Comparison of ENCODE assay signal across 8 cellular contexts in the genomic region with DNA sequence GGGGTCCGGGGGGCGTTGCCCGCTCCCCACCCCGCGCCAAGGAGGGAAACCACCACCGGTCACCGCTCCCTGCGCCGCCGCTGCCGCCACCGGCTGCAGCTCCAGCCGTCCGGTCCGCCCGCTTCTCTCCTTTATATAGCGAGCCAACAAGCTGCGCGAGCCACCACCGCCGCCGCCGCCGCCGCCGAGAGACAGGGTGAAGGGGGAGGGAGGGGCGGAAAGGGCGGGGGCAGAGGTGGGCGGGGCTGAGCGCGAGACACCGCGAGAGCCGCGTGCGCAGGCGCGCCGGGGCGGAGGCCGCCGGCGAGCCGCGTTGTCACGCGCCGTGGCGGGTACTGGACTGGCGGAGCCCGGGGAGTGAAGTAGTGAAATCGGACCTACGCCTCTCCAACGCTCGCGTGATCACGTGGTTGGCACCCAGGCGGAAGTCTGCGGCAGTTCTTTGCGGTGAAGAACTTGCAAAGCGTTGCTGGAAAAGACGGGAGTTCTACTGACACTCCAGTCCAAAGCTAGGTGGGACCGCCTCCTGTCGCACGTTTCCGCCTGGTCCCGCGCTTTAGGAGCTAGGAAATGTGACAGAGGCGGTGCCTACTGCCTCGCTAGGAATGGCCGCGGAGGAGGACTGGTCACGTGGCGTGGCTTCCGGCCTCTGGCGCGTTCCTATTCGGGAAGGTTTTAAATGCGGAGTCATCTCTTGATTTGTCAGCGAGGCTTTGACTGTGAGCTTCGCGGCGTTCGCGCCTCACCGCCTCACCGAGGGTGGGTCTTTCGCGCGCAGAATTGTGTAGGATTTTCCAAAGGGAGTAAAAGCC. TPM values are rescaled to one million over a fixed set of nuclear protein-coding genes. Genes with fewer than 3 reads are reported as not detected.
DNase-seq lines count a peak whose midpoint lies in the region; ATAC-seq and TF ChIP-seq lines count a peak whose summit lies in the region.

A gene (minus strand): TSS at position 193 of the 812 bp plus-strand sequence. CDS start 441 bp downstream, outside the sequence.

- no peaks in the 10 kb centered on the region for H4K20me1 ChIP-seq in SK-N-SH (ENCODE audit: insufficient read depth)

- H3K4me1 ChIP-seq in SK-N-SH (ENCODE audit: control insufficient read depth in 1 of 2, insufficient read depth in 2 of 2, low read depth in 1 of 2, low read length in 1 of 2) = peaks cover 12 to 13% of the 10 kb centered on the region in 2 experiments; a peak in 3 of 4 replicates

- CTCF ChIA-PET in SK-N-SH (lab: Yijun Ruan, JAX) = interaction anchor here (0.8 to 1.0 kb wide), 3 partner anchors 10 to 244 kb away, joined by 3 to 5 read pairs (median 3); no protein-coding TSS in a partner anchor

- peak within 1 kb of the TSS; percentile 100 for H3K27ac ChIP-seq in SK-N-SH (ENCODE audit: low read depth in 2 of 2, low read length in 1 of 2)

- H3K9me2 ChIP-seq in SK-N-SH = no peaks in the 10 kb centered on the region

- peak in 1 of 2 experiments; percentile 41; a peak in 1 of 4 replicates for TF ChIP-seq EP300 in SK-N-SH (IDR thresholded peaks at IDR 0.05; ENCODE audit: borderline replicate concordance in 1 of 2, low read depth in 1 of 2, low read length in 1 of 2)

- no peak for TF ChIP-seq CTCF in SK-N-SH (IDR thresholded peaks at IDR 0.05)

- H3K4me2 ChIP-seq in SK-N-SH = peak within 1 kb of the TSS; percentile 86

- H3K9me3 ChIP-seq in SK-N-SH = no peaks in the 10 kb centered on the region

- H3K4me3 ChIP-seq in SK-N-SH (ENCODE audit: low read depth in 2 of 2, low read length in 1 of 2) = peak within 1 kb of the TSS; percentile 85 to 94

- peak within 1 kb of the TSS; percentile 99 for H3K9ac ChIP-seq in SK-N-SH

- ATAC-seq in HG02571 (IDR thresholded peaks at IDR 0.05; ENCODE audit: unreplicated experiment) = peak; percentile 73

- H2AFZ ChIP-seq in SK-N-SH (ENCODE audit: low read depth) = peak within 1 kb of the TSS; percentile 79

- DNase-seq in GM04504 (ENCODE audit: low read depth) (peak; percentile 93), NCI-H1048 (lab: John Stamatoyannopoulos, UW) (peak; percentile 87), SK-N-SH (peak; percentile 95), germinal center (ENCODE audit: low spot score) (peak; percentile 93), non-pigmented ciliary epithelial cell (ENCODE audit: low read depth) (peak; percentile 79), superior temporal gyrus (ENCODE audit: extremely low spot score) (peak; percentile 98)
- DNase-seq in activated naive CD4-positive, alpha-beta T cell treated with anti-CD3 and anti-CD28 coated beads, Interleukin-2, amount 50 U/mL, for 16 hours = peak; percentile 92

- POLR2A ChIA-PET in SK-N-SH (lab: Yijun Ruan, JAX) = interaction anchor here (0.6 to 0.7 kb wide), 2 partner anchors 27 to 240 kb away, joined by 4 read pairs; no protein-coding TSS in a partner anchor

- no peaks in the 10 kb centered on the region for H3K27me3 ChIP-seq in SK-N-SH (ENCODE audit: insufficient read depth)

- H3K36me3 ChIP-seq in SK-N-SH (replicated peaks in 1 of 2; ENCODE audit: control insufficient read depth in 1 of 2, insufficient read depth in 2 of 2, low read length in 1 of 2) = peaks cover under 1 to 9% of the 10 kb centered on the region in 2 experiments

- no peak for TF ChIP-seq RAD21 in SK-N-SH (IDR thresholded peaks at IDR 0.05; ENCODE audit: low read length)

- H3F3A ChIP-seq in SK-N-SH (replicated peaks; ENCODE audit: insufficient read depth) = peaks cover 12% of the 10 kb centered on the region

- H3K79me2 ChIP-seq in SK-N-SH (ENCODE audit: insufficient read depth) = peaks cover 40% of the 10 kb centered on the region

- 2% methylated on average over 47 of the region's 90 CpGs for WGBS in SK-N-SH (ENCODE audit: low lambda C conversion rate)

TF ChIP-seq in SK-N-SH, 30 proteins besides CTCF, POLR2A, EP300 and RAD21 (continues in another document):
- TF ChIP-seq ELF1 (IDR thresholded peaks at IDR 0.05) = peak; percentile 95
- TF ChIP-seq GABPA (IDR thresholded peaks at IDR 0.05; ENCODE audit: low read depth) = peak; percentile 51
- TF ChIP-seq TAF1 (IDR thresholded peaks at IDR 0.05; ENCODE audit: borderline replicate concordance, low read depth, low read length) = peak; percentile 83; the same call in 1 of the 2 replicates
- no peak for TF ChIP-seq FOXJ3 (CRISPR knock-in tag; IDR thresholded peaks at IDR 0.05)
- TF ChIP-seq, protein P1, sequence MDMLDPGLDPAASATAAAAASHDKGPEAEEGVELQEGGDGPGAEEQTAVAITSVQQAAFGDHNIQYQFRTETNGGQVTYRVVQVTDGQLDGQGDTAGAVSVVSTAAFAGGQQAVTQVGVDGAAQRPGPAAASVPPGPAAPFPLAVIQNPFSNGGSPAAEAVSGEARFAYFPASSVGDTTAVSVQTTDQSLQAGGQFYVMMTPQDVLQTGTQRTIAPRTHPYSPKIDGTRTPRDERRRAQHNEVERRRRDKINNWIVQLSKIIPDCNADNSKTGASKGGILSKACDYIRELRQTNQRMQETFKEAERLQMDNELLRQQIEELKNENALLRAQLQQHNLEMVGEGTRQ (IDR thresholded peaks at IDR 0.05; ENCODE audit: borderline replicate concordance, low read depth, low read length) = peak; percentile 78
- TF ChIP-seq RCOR1 (IDR thresholded peaks at IDR 0.05; ENCODE audit: low read length) = no peak
- no peak for TF ChIP-seq FOSL2 (IDR thresholded peaks at IDR 0.05; ENCODE audit: borderline replicate concordance, low read depth)
- TF ChIP-seq, protein P2, sequence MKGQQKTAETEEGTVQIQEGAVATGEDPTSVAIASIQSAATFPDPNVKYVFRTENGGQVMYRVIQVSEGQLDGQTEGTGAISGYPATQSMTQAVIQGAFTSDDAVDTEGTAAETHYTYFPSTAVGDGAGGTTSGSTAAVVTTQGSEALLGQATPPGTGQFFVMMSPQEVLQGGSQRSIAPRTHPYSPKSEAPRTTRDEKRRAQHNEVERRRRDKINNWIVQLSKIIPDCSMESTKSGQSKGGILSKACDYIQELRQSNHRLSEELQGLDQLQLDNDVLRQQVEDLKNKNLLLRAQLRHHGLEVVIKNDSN (IDR thresholded peaks at IDR 0.05; ENCODE audit: borderline replicate concordance, low read depth) = peak; percentile 97
- TF ChIP-seq POLR2AphosphoS5 (IDR thresholded peaks at IDR 0.05; ENCODE audit: low read depth, low read length) = peak; percentile 98
- peak; percentile 79; the same call in 1 of the 2 replicates for TF ChIP-seq SIN3A (IDR thresholded peaks at IDR 0.05; ENCODE audit: borderline replicate concordance, low read depth, low read length)
- TF ChIP-seq, protein P3, sequence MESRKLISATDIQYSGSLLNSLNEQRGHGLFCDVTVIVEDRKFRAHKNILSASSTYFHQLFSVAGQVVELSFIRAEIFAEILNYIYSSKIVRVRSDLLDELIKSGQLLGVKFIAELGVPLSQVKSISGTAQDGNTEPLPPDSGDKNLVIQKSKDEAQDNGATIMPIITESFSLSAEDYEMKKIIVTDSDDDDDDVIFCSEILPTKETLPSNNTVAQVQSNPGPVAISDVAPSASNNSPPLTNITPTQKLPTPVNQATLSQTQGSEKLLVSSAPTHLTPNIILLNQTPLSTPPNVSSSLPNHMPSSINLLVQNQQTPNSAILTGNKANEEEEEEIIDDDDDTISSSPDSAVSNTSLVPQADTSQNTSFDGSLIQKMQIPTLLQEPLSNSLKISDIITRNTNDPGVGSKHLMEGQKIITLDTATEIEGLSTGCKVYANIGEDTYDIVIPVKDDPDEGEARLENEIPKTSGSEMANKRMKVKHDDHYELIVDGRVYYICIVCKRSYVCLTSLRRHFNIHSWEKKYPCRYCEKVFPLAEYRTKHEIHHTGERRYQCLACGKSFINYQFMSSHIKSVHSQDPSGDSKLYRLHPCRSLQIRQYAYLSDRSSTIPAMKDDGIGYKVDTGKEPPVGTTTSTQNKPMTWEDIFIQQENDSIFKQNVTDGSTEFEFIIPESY (IDR thresholded peaks at IDR 0.05; ENCODE audit: borderline replicate concordance, low read depth) = peak; percentile 92
- TF ChIP-seq, protein P4, sequence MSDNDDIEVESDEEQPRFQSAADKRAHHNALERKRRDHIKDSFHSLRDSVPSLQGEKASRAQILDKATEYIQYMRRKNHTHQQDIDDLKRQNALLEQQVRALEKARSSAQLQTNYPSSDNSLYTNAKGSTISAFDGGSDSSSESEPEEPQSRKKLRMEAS (IDR thresholded peaks at IDR 0.05; ENCODE audit: low read depth) = peak; percentile 95
- peak; percentile 96 for TF ChIP-seq YY1 (IDR thresholded peaks at IDR 0.05; ENCODE audit: low read depth)
- no peak for TF ChIP-seq JUND (IDR thresholded peaks at IDR 0.05)
- peak; percentile 80 for TF ChIP-seq MXI1 (IDR thresholded peaks at IDR 0.05; ENCODE audit: low read depth, low read length)
- TF ChIP-seq, protein P5, sequence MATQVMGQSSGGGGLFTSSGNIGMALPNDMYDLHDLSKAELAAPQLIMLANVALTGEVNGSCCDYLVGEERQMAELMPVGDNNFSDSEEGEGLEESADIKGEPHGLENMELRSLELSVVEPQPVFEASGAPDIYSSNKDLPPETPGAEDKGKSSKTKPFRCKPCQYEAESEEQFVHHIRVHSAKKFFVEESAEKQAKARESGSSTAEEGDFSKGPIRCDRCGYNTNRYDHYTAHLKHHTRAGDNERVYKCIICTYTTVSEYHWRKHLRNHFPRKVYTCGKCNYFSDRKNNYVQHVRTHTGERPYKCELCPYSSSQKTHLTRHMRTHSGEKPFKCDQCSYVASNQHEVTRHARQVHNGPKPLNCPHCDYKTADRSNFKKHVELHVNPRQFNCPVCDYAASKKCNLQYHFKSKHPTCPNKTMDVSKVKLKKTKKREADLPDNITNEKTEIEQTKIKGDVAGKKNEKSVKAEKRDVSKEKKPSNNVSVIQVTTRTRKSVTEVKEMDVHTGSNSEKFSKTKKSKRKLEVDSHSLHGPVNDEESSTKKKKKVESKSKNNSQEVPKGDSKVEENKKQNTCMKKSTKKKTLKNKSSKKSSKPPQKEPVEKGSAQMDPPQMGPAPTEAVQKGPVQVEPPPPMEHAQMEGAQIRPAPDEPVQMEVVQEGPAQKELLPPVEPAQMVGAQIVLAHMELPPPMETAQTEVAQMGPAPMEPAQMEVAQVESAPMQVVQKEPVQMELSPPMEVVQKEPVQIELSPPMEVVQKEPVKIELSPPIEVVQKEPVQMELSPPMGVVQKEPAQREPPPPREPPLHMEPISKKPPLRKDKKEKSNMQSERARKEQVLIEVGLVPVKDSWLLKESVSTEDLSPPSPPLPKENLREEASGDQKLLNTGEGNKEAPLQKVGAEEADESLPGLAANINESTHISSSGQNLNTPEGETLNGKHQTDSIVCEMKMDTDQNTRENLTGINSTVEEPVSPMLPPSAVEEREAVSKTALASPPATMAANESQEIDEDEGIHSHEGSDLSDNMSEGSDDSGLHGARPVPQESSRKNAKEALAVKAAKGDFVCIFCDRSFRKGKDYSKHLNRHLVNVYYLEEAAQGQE (IDR thresholded peaks at IDR 0.05; ENCODE audit: low read depth, low read length) = peak; percentile 58; the same call in 1 of the 2 replicates
- TF ChIP-seq CHD2 (IDR thresholded peaks at IDR 0.05; ENCODE audit: low read length, partially characterized antibody) = peak; percentile 97

RNA-seq across cellular contexts. Expression of the gene that starts here (rescaled TPM):
- polyA plus RNA-seq in SK-N-SH (2012; rRNA removed) = 7.6 and 9.8 TPM in 2 replicates
- 6.7 and 8.5 TPM in 2 replicates for polyA plus RNA-seq in SK-N-SH (2012; cell fraction: cytosol; rRNA removed)
- polyA plus RNA-seq in SK-N-SH (2012; cell fraction: nucleus; rRNA removed) = 1.7 and 4.6 TPM in 2 replicates

Comparison
In these comparisons a context has a peak if more than half of its experiments do, and no peak if none do; other contexts are left out.
1. Peak in every context shown above with its lines: DNase-seq, ATAC-seq, H3K4me3 ChIP-seq and H3K27ac ChIP-seq.